In the genomic region with DNA sequence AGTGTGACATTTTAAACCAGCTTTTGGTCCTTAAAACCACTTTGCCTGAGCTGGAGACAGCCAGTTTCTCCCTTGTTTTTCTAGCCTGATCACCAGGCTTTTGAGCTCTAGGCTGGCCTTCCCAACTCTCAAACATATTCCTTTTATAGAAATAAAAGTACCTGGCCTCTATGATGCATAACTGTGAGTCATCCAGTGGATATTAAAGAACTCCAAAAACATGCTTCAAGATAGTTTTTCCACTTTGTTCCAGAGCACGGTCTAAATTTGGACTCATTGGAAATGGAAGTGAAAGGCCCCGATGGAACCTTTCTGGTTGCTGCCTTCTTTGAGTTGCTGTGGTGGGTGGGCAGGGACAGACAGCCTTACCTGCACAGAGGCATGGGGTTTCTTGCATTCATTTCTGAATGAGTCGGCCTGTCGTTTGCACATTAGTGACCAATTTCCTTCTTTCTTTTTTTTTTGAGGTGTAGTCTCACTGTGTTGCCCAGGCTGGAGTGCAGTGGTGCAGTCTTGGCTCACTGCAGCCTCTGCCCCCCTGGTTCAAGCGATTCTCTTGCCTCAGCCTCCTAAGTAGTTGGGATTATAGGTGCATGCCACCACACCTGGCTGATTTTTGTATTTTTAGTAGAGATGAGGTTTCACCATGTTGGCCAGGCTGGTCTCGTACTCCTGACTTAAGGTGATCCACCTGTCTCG, we compare ENCODE assay signal across 10 cellular contexts. TPM values are rescaled to one million over a fixed set of nuclear protein-coding genes. Genes with fewer than 3 reads are reported as not detected.
A peak's percentile ranks its signal among the peaks of the same experiment; 100 is the strongest.
DNase-seq lines count a peak whose midpoint lies in the region; ATAC-seq, FAIRE-seq and TF ChIP-seq lines count a peak whose summit lies in the region.
"Had no signal": no experiment of that assay in that cellular context is flagged by ENCODE, and none has a peak within 500 bp of the region (broad histone marks: within the 10 kb centered on the region; RNA-seq: fewer than 3 reads in every experiment).

No MANE protein-coding gene starts in this region.

- no peak overlapping the region for H3K4me3 Mint-ChIP-seq in Caco-2 (ENCODE audit: unreplicated experiment)
- no peak overlapping the region for H3K4me3 Mint-ChIP-seq in CD8-positive, alpha-beta memory T cell
- H3K4me3 Mint-ChIP-seq: central memory CD8-positive, alpha-beta T cell had no signal

- DNase-seq in Caco-2 (no peak), RCC 7860 (ENCODE audit: low spot score) (peak; percentile 75), NCI-H146 treated with DMSO at 0.1 percent for 48 hours (lab: John Stamatoyannopoulos, UW; ENCODE audit: unreplicated experiment) (no peak), AML-193 (lab: John Stamatoyannopoulos, UW) (no peak), posterior vena cava (ENCODE audit: low spot score) (no peak)
- DNase-seq in CD8-positive, alpha-beta memory T cell: no peak

- no peak overlapping the region for H3K9ac ChIP-seq in rectal smooth muscle tissue (ENCODE audit: low read length)
- H3K9ac ChIP-seq: KMS-11 had no signal

- H3K27ac ChIP-seq in rectal smooth muscle tissue (ENCODE audit: low read depth, low read length): peak overlapping the region; percentile 95
- no peak overlapping the region for H3K27ac ChIP-seq in CD8-positive, alpha-beta memory T cell (ENCODE audit: low read depth, low read length)
- H3K27ac ChIP-seq: KMS-11 had no signal

- H3K27me3 ChIP-seq in Caco-2 (replicated peaks; ENCODE audit: control insufficient read depth, insufficient read depth, low read length) (no peaks in the 10 kb centered on the region), rectal smooth muscle tissue (ENCODE audit: control insufficient read depth, insufficient read depth, low read length) (no peaks in the 10 kb centered on the region)
- H3K27me3 ChIP-seq in CD8-positive, alpha-beta memory T cell (ENCODE audit: insufficient read depth, low read length, poor library complexity, severe bottlenecking): no peaks in the 10 kb centered on the region

- H3K36me3 ChIP-seq in Caco-2 (ENCODE audit: control insufficient read depth, insufficient read depth, low read length) (no peaks in the 10 kb centered on the region), rectal smooth muscle tissue (ENCODE audit: control insufficient read depth, insufficient read depth, low read length) (no peaks in the 10 kb centered on the region)
- no peaks in the 10 kb centered on the region for H3K36me3 ChIP-seq in CD8-positive, alpha-beta memory T cell (ENCODE audit: insufficient read depth, low read length)

- H3K4me1 ChIP-seq in Caco-2 (peaks cover 12% of the 10 kb centered on the region; the same call in 1 of the 2 replicates), rectal smooth muscle tissue (ENCODE audit: control insufficient read depth, insufficient read depth, low read length) (peaks cover 67% of the 10 kb centered on the region)
- H3K4me1 ChIP-seq in CD8-positive, alpha-beta memory T cell (ENCODE audit: insufficient read depth, low read length): no peaks in the 10 kb centered on the region

- no peaks in the 10 kb centered on the region for H3K9me3 Mint-ChIP-seq in Caco-2 (ENCODE audit: unreplicated experiment)
- H3K9me3 Mint-ChIP-seq in CD8-positive, alpha-beta memory T cell: no peaks in the 10 kb centered on the region
- H3K9me3 Mint-ChIP-seq: central memory CD8-positive, alpha-beta T cell had no signal

- peaks cover 15% of the 10 kb centered on the region for H3K4me1 Mint-ChIP-seq in Caco-2 (ENCODE audit: low read depth, unreplicated experiment)
- H3K4me1 Mint-ChIP-seq in CD8-positive, alpha-beta memory T cell: no peaks in the 10 kb centered on the region
- H3K4me1 Mint-ChIP-seq: central memory CD8-positive, alpha-beta T cell had no signal

- FAIRE-seq in RCC 7860 (lab: Jason Lieb, UNC): no peak

- no peaks in the 10 kb centered on the region for H3K9me3 ChIP-seq in Caco-2
- H3K9me3 ChIP-seq in CD8-positive, alpha-beta memory T cell (ENCODE audit: low read length): no peaks in the 10 kb centered on the region

- H3K27ac Mint-ChIP-seq in Caco-2 (ENCODE audit: unreplicated experiment): peak overlapping the region; percentile 45
- H3K27ac Mint-ChIP-seq in CD8-positive, alpha-beta memory T cell: no peak overlapping the region

- no peak overlapping the region for H3K4me3 ChIP-seq in Caco-2 (ENCODE audit: low read depth, low read length)
- H3K4me3 ChIP-seq in rectal smooth muscle tissue (ENCODE audit: low read length): no peak overlapping the region
- H3K4me3 ChIP-seq in CD8-positive, alpha-beta memory T cell (ENCODE audit: low read length): no peak overlapping the region

- H3K27me3 Mint-ChIP-seq in Caco-2 (ENCODE audit: insufficient read depth, unreplicated experiment): no peaks in the 10 kb centered on the region
- peaks cover 0 to 28% of the 10 kb centered on the region in 2 donors for H3K27me3 Mint-ChIP-seq in CD8-positive, alpha-beta memory T cell

- CTCF ChIA-PET in Caco-2 (lab: Charles Lee): no interaction called here
- CTCF ChIA-PET in CD8-positive, alpha-beta memory T cell (lab: Charles Lee): no interaction called here

- POLR2A ChIA-PET in Caco-2 (lab: Charles Lee): no interaction called here
- POLR2A ChIA-PET in CD8-positive, alpha-beta memory T cell (lab: Charles Lee): no interaction called here

- no TSS peak for BruUV-seq in Caco-2 (replicated peaks; lab: Mats Ljungman, UMichigan)

- no peaks in the 10 kb centered on the region for H3K36me3 Mint-ChIP-seq in Caco-2 (ENCODE audit: insufficient read depth, unreplicated experiment)
- no peaks in the 10 kb centered on the region for H3K36me3 Mint-ChIP-seq in CD8-positive, alpha-beta memory T cell

- no peak for TF ChIP-seq CTCF in Caco-2 (IDR thresholded peaks at IDR 0.05; ENCODE audit: insufficient read depth in 1 of 2, low read depth in 1 of 2, low read length in 1 of 2, severe bottlenecking in 1 of 2, unreplicated experiment in 1 of 2)

- ATAC-seq in esophagus mucosa: peak; percentile 81

- intact Hi-C loops in Caco-2 (cut with micrococcal nuclease; ENCODE audit: unreplicated experiment): no loop called here
- intact Hi-C loops in posterior vena cava (cut with DNase I): no loop called here

RNA-seq across cellular contexts. Expression of gene TRIO, which starts 43.1 kb away (rescaled TPM):
- total RNA-seq in Caco-2 (2022) (92.0 and 98.9 TPM in 2 replicates), esophagus mucosa (42.0 TPM), posterior vena cava (100 to 1,000 TPM; 181 to 202 TPM)
- 1 to 10 TPM; 4.2 to 4.4 TPM for total RNA-seq in CD8-positive, alpha-beta memory T cell
- polyA plus RNA-seq in CD8-positive, alpha-beta memory T cell: 0.89 TPM
